ENCODE assay signal across 1 cellular context in genomic region chr1:20496241-20496661, GRCh38.
A peak's percentile ranks its signal among the peaks of the same experiment; 100 is the strongest.
TF ChIP-seq lines count a peak whose summit lies in the region.

No MANE protein-coding gene starts in this region.

TF ChIP-seq in HepG2, 621 proteins besides CTCF, POLR2A, EP300 and RAD21:
- TF ChIP-seq FOSL2 (CRISPR knock-in tag; IDR thresholded peaks at IDR 0.05) (peak; percentile 53), ZNF672 (CRISPR knock-in tag; IDR thresholded peaks at IDR 0.05) (no peak), ZC3H13 (CRISPR knock-in tag; IDR thresholded peaks at IDR 0.05) (0 out of 2 replicates have a peak, but pooled peaks have one; percentile 21), ZBTB43 (CRISPR knock-in tag; conservative IDR thresholded peaks at IDR 0.05) (no peak), FOXC1 (CRISPR knock-in tag; IDR thresholded peaks at IDR 0.05; ENCODE audit: borderline replicate concordance) (no peak), ZNF746 (CRISPR knock-in tag; IDR thresholded peaks at IDR 0.05) (no peak), CREB1 (IDR thresholded peaks at IDR 0.05) (0 out of 2 replicates have a peak, but pooled peaks have one; percentile 7), CREB1 (CRISPR knock-in tag; IDR thresholded peaks at IDR 0.05) (no peak)
